Comparison of ENCODE assay signal across 8 cellular contexts in genomic region chr6:3457710-3458605, GRCh38. TPM values are rescaled to one million over a fixed set of nuclear protein-coding genes. Genes with fewer than 3 reads are reported as not detected.
DNase-seq lines count a peak whose midpoint lies in the region; ATAC-seq and TF ChIP-seq lines count a peak whose summit lies in the region.

No MANE protein-coding gene starts in this region.

- H3K36me3 Mint-ChIP-seq in activated CD4-positive, alpha-beta T cell treated with anti-CD3 and anti-CD28 coated beads for 36 hours (ENCODE audit: low read depth), result no peaks in the 10 kb centered on the region

- intact Hi-C loops in activated CD4-positive, alpha-beta T cell treated with anti-CD3 and anti-CD28 coated beads for 36 hours (cut with DNase I, micrococcal nuclease), result loop anchor here (1.0 to 5.0 kb wide), 8 partner anchors 43 to 679 kb away; partner anchors contain the start of genes BPHL (in 1 of the 2) and ECI2 (in 1 of the 2)

- H3K9me3 ChIP-seq in Peyer's patch, result no peaks in the 10 kb centered on the region

- no peaks in the 10 kb centered on the region for H3K9me3 Mint-ChIP-seq in activated CD4-positive, alpha-beta T cell treated with anti-CD3 and anti-CD28 coated beads for 36 hours (ENCODE audit: low read depth)

- DNase-seq in activated CD4-positive, alpha-beta T cell treated with anti-CD3 and anti-CD28 coated beads for 36 hours, result peak; percentile 45
- DNase-seq in activated CD4-positive, alpha-beta T cell treated with anti-CD3 and anti-CD28 coated beads for 1 hour, result no peak
- DNase-seq in Peyer's patch (peak in 2 of 3 donors; percentile 69 to 70), left kidney (ENCODE audit: low read depth, low spot score) (peak; percentile 73), MV-4-11 (lab: John Stamatoyannopoulos, UW) (no peak)
- DNase-seq in central memory CD4-positive, alpha-beta T cell, result peak; percentile 13
- peak; percentile 37 for DNase-seq in stimulated activated CD8-positive, alpha-beta memory T cell treated with anti-CD3 and anti-CD28 coated beads, Interleukin-4, amount 100 ng/mL, for 48 hours

- CTCF ChIA-PET in activated CD4-positive, alpha-beta T cell treated with anti-CD3 and anti-CD28 coated beads for 36 hours (lab: Charles Lee), result interaction anchor here (0.6 to 3.2 kb wide), 5 partner anchors 16 to 193 kb away, joined by 3 to 12 read pairs (median 4); no protein-coding TSS in a partner anchor

- peaks cover 5% of the 10 kb centered on the region for H3K4me1 Mint-ChIP-seq in activated CD4-positive, alpha-beta T cell treated with anti-CD3 and anti-CD28 coated beads for 36 hours

- H3K27me3 ChIP-seq in Peyer's patch, result no peaks in the 10 kb centered on the region

- peak overlapping the region; percentile 70 for H3K4me3 Mint-ChIP-seq in activated CD4-positive, alpha-beta T cell treated with anti-CD3 and anti-CD28 coated beads for 36 hours

- H3K27ac Mint-ChIP-seq in activated CD4-positive, alpha-beta T cell treated with anti-CD3 and anti-CD28 coated beads for 36 hours, result peak overlapping the region; percentile 47

- peaks cover 24% of the 10 kb centered on the region for H3K27me3 Mint-ChIP-seq in activated CD4-positive, alpha-beta T cell treated with anti-CD3 and anti-CD28 coated beads for 36 hours

- ATAC-seq in activated CD4-positive, alpha-beta T cell treated with anti-CD3 and anti-CD28 coated beads for 36 hours, result no peak
- no peak for ATAC-seq in GM19463 (IDR thresholded peaks at IDR 0.05; ENCODE audit: unreplicated experiment)

- POLR2A ChIA-PET in activated CD4-positive, alpha-beta T cell treated with anti-CD3 and anti-CD28 coated beads for 36 hours (lab: Charles Lee), result interaction anchor here (0.6 kb wide), 1 partner anchor 140 kb away, joined by 4 read pairs; no protein-coding TSS in a partner anchor

- H3K27ac ChIP-seq in Peyer's patch, result peak overlapping the region in 3 of 4 donors; percentile 55 to 82 (median 71)

- H3K4me1 ChIP-seq in Peyer's patch, result peaks cover 0 to 16% (median 13%) of the 10 kb centered on the region in 4 donors

- no peak for TF ChIP-seq CTCF in Peyer's patch (IDR thresholded peaks at IDR 0.05)

- peak overlapping the region; percentile 44 to 79 (median 64) for H3K4me3 ChIP-seq in Peyer's patch

- TF ChIP-seq POLR2A in Peyer's patch (IDR thresholded peaks at IDR 0.05), result peak in 1 of 2 donors; percentile 7

- H3K36me3 ChIP-seq in Peyer's patch, result no peaks in the 10 kb centered on the region

RNA-seq across cellular contexts. Expression of gene SLC22A23, which starts 1.1 kb away (rescaled TPM):
- total RNA-seq in activated CD4-positive, alpha-beta T cell treated with anti-CD3 and anti-CD28 coated beads for 36 hours, result under 1 TPM; 0.37 to 0.39 TPM
- 100 to 1,000 TPM in 2 of 4 donors, 10 to 100 TPM in 2; 22.3 to 145 (median 91.6) TPM for total RNA-seq in Peyer's patch

Comparison
In these comparisons a context has a peak if more than half of its experiments do, and no peak if none do; other contexts are left out.
1. DNase-seq: peak in activated CD4-positive, alpha-beta T cell treated with anti-CD3 and anti-CD28 coated beads for 36 hours (single experiment), Peyer's patch (2 of 3), central memory CD4-positive, alpha-beta T cell (single experiment), left kidney (single experiment) and stimulated activated CD8-positive, alpha-beta memory T cell treated with anti-CD3 and anti-CD28 coated beads, Interleukin-4, amount 100 ng/mL, for 48 hours (single experiment); none in activated CD4-positive, alpha-beta T cell treated with anti-CD3 and anti-CD28 coated beads for 1 hour (single experiment) and MV-4-11 (single experiment).
2. RNA of gene SLC22A23, which starts 1.1 kb away (total RNA-seq): 22.3 to 145 TPM in Peyer's patch; 0.37 to 0.39 TPM in activated CD4-positive, alpha-beta T cell treated with anti-CD3 and anti-CD28 coated beads for 36 hours; every median in the first group is over 10 times any median in the second.